In genomic region chr9:100087218-100087617, GRCh38 we compare ENCODE assay signal across 12 cellular contexts.
A peak's percentile ranks its signal among the peaks of the same experiment; 100 is the strongest.
DNase-seq lines count a peak whose midpoint lies in the region; ATAC-seq and TF ChIP-seq lines count a peak whose summit lies in the region.
"Had no signal": no experiment of that assay in that cellular context is flagged by ENCODE, and none has a peak within 500 bp of the region (broad histone marks: within the 10 kb centered on the region; RNA-seq: fewer than 3 reads in every experiment).

No MANE protein-coding gene starts in this region.

- H3K4me1 ChIP-seq in BLaER1 = peaks cover 60% of the 10 kb centered on the region

- peak overlapping the region; percentile 53 to 68 for H3K4me3 Mint-ChIP-seq in effector memory CD8-positive, alpha-beta T cell

- peaks cover 89% of the 10 kb centered on the region for H4K20me1 ChIP-seq in BLaER1

- peak; percentile 44 for ATAC-seq in effector memory CD8-positive, alpha-beta T cell (replicated peaks)
- no peak for ATAC-seq in HG02852 (IDR thresholded peaks at IDR 0.05; ENCODE audit: unreplicated experiment)
- ATAC-seq: left colon had no signal

- no peaks in the 10 kb centered on the region for H3K9me3 ChIP-seq in BLaER1
- H3K9me3 ChIP-seq: tibial artery had no signal

- peak; percentile 32 for DNase-seq in GM06990 (ENCODE audit: extremely low read depth, insufficient read length)
- peak; percentile 3 for DNase-seq in T-helper 9 cell
- DNase-seq in effector memory CD8-positive, alpha-beta T cell = peak in 1 of 3 experiments; percentile 13
- no peak for DNase-seq in KG1 (lab: John Stamatoyannopoulos, UW)
- DNase-seq in NCI-H1105 treated with DMSO at 0.1 percent for 48 hours (lab: John Stamatoyannopoulos, UW) = no peak
- DNase-seq in retina = no peak
- DNase-seq: amniotic stem cell, left colon, MV-4-11, tibial artery had no signal

- no peaks in the 10 kb centered on the region for H3K27me3 Mint-ChIP-seq in effector memory CD8-positive, alpha-beta T cell

- no peak overlapping the region for H3K27ac ChIP-seq in BLaER1
- H3K27ac ChIP-seq: tibial artery had no signal

- H3K4me2 ChIP-seq in BLaER1 = peak overlapping the region; percentile 57

- H3K36me3 ChIP-seq in BLaER1 (no peaks in the 10 kb centered on the region), GM06990 (ENCODE audit: control insufficient read depth, insufficient read depth, low read length) (no peaks in the 10 kb centered on the region)
- H3K36me3 ChIP-seq: tibial artery had no signal

- no peak overlapping the region for H3K9ac ChIP-seq in BLaER1

- no peaks in the 10 kb centered on the region for H3K36me3 Mint-ChIP-seq in effector memory CD8-positive, alpha-beta T cell (ENCODE audit: insufficient read depth)

- H3K4me1 Mint-ChIP-seq in effector memory CD8-positive, alpha-beta T cell (ENCODE audit: low read depth in 2 of 2) = peaks cover 43 to 87% of the 10 kb centered on the region in 2 donors

- H3K4me3 ChIP-seq in BLaER1 (no peak overlapping the region), GM06990 (replicated peaks; ENCODE audit: low read depth, low read length) (no peak overlapping the region)
- H3K4me3 ChIP-seq: tibial artery had no signal

- TF ChIP-seq CTCF in GM06990 (IDR thresholded peaks at IDR 0.05; ENCODE audit: insufficient read depth, low read length, poor library complexity, severe bottlenecking) = no peak

- no peaks in the 10 kb centered on the region for H3K9me3 Mint-ChIP-seq in effector memory CD8-positive, alpha-beta T cell

- H3K27me3 ChIP-seq in BLaER1 (no peaks in the 10 kb centered on the region), GM06990 (replicated peaks; ENCODE audit: control insufficient read depth, insufficient read depth, low read length) (no peaks in the 10 kb centered on the region)
- H3K27me3 ChIP-seq: tibial artery had no signal

- H3K27ac Mint-ChIP-seq in effector memory CD8-positive, alpha-beta T cell = peak overlapping the region; percentile 24 to 81

Comparison
In these comparisons a context has a peak if more than half of its experiments do, and no peak if none do; other contexts are left out.
1. DNase-seq: peak in GM06990 (single experiment) and T-helper 9 cell (single experiment); none in KG1 (single experiment), NCI-H1105 treated with DMSO at 0.1 percent for 48 hours (single experiment) and retina (single experiment).